In the genomic region with DNA sequence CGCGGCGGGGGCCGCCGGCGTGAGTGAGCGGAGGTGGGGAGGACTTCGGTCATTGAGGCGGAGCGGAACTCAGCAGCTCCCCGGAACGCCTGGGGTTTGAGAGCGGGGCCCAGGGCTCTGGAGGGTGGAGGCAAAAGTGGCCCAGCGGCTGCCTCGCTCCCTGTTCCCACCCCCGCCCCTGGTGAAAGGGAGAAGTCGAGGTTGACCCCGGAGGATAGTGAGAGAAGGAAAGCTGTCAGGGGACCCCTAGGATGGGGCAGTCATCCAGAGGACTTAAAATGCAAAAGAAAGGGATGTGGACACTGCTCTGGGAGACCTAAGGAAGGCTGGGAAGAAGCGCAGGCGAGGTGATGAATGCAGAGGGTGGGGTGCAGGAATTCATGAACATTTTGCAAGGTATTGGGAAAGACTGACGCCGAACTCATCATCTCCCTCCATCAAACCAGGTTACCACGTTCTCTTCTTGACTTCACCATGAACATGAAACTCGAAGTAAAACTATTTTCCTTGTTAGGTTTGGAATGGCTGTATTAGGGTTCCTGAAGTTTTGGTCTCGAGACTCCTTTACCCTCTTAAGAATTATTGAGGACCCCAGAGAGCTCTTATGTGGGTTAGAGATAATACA, we compare ENCODE assay signal across 8 cellular contexts. TPM values are rescaled to one million over a fixed set of nuclear protein-coding genes. Genes with fewer than 3 reads are reported as not detected.
DNase-seq lines count a peak whose midpoint lies in the region; ATAC-seq, FAIRE-seq and TF ChIP-seq lines count a peak whose summit lies in the region.

No MANE protein-coding gene starts in this region.

- no peak for TF ChIP-seq CTCF in pancreas (IDR thresholded peaks at IDR 0.05)

- intact Hi-C loops in activated CD4-positive, alpha-beta memory T cell treated with anti-CD3 and anti-CD28 coated beads for 36 hours (cut with micrococcal nuclease): loop anchor here (1.0 to 10.0 kb wide), 7 partner anchors 57 to 1233 kb away; a partner anchor contains a TSS
- intact Hi-C loops in pancreas (cut with DNase I): no loop called here

- peak overlapping the region; percentile 92 for H3K27ac Mint-ChIP-seq in activated CD4-positive, alpha-beta memory T cell treated with anti-CD3 and anti-CD28 coated beads for 36 hours

- POLR2A ChIA-PET in activated CD4-positive, alpha-beta memory T cell treated with anti-CD3 and anti-CD28 coated beads for 36 hours (lab: Charles Lee): interaction anchor here (0.5 to 5.7 kb wide), 18 partner anchors 9 to 687 kb away, joined by 3 to 38 read pairs (median 4); a partner anchor contains a TSS

- peaks cover 0 to 11% (median 8%) of the 10 kb centered on the region in 3 donors for H3K4me1 ChIP-seq in pancreas

- H3K27me3 ChIP-seq in pancreas: no peaks in the 10 kb centered on the region

- H3K9me3 Mint-ChIP-seq in activated CD4-positive, alpha-beta memory T cell treated with anti-CD3 and anti-CD28 coated beads for 36 hours: no peaks in the 10 kb centered on the region

- 1 to 2% methylated on average over 17 to 25 of the region's 25 CpGs for WGBS in pancreas, 2 donors

- no peaks in the 10 kb centered on the region for H3K27me3 Mint-ChIP-seq in activated CD4-positive, alpha-beta memory T cell treated with anti-CD3 and anti-CD28 coated beads for 36 hours

- no peaks in the 10 kb centered on the region for H3K36me3 ChIP-seq in pancreas

- H3K4me1 Mint-ChIP-seq in activated CD4-positive, alpha-beta memory T cell treated with anti-CD3 and anti-CD28 coated beads for 36 hours (ENCODE audit: low read depth): peaks cover 64% of the 10 kb centered on the region

- H3K4me3 ChIP-seq in pancreas: peak overlapping the region; percentile 61 to 76 (median 74)

- peak overlapping the region; percentile 95 for H3K4me3 Mint-ChIP-seq in activated CD4-positive, alpha-beta memory T cell treated with anti-CD3 and anti-CD28 coated beads for 36 hours

- peak; percentile 20 for DNase-seq in Ammon's horn (ENCODE audit: low spot score)
- peak; percentile 24 for DNase-seq in HTR-8/SVneo (ENCODE audit: insufficient read length, low spot score)
- DNase-seq in activated CD4-positive, alpha-beta memory T cell treated with anti-CD3 and anti-CD28 coated beads for 36 hours: no peak
- DNase-seq in glomerular visceral epithelial cell (ENCODE audit: extremely low spot score): peak; percentile 45
- DNase-seq in pancreas: no peak
- no peak for DNase-seq in COR-L47 (lab: John Stamatoyannopoulos, UW)
- no peak for DNase-seq in H4 (ENCODE audit: low spot score)

- FAIRE-seq in HTR-8/SVneo (lab: Jason Lieb, UNC) (no peak), pancreas (lab: Jason Lieb, UNC) (no peak)

- CTCF ChIA-PET in activated CD4-positive, alpha-beta memory T cell treated with anti-CD3 and anti-CD28 coated beads for 36 hours (lab: Charles Lee): interaction anchor here (0.8 to 5.0 kb wide), 9 partner anchors 9 to 143 kb away, joined by 3 to 37 read pairs (median 6); no protein-coding TSS in a partner anchor

- H3K36me3 Mint-ChIP-seq in activated CD4-positive, alpha-beta memory T cell treated with anti-CD3 and anti-CD28 coated beads for 36 hours: peaks cover 15% of the 10 kb centered on the region

- peak; percentile 28 for ATAC-seq in GM19035 (IDR thresholded peaks at IDR 0.05; ENCODE audit: unreplicated experiment)
- peak; percentile 24 to 42 (median 28) for ATAC-seq in pancreas

- H3K9me3 ChIP-seq in pancreas: no peaks in the 10 kb centered on the region

- peak overlapping the region; percentile 63 to 94 (median 90) for H3K27ac ChIP-seq in pancreas

RNA-seq across cellular contexts. Expression of a gene that starts 0.8 kb away (rescaled TPM):
- total RNA-seq in activated CD4-positive, alpha-beta memory T cell treated with anti-CD3 and anti-CD28 coated beads for 36 hours: 10 to 100 TPM; 42.5 to 44.3 TPM
- 10 to 100 TPM in 2 of 6 donors, 1 to 10 TPM in 4; 6.7 to 12.9 (median 7.7) TPM for total RNA-seq in pancreas
- 1 to 10 TPM; 3.2 to 6.7 TPM for polyA plus RNA-seq in pancreas
- 20.0 and 21.5 TPM in 2 replicates for total RNA-seq in H4 (2014; rRNA removed; shearing (Covaris generic))

RNA-seq across cellular contexts. Expression of a gene that starts 43.2 kb away (rescaled TPM):
- 1 to 10 TPM; 3.4 to 3.6 TPM for total RNA-seq in activated CD4-positive, alpha-beta memory T cell treated with anti-CD3 and anti-CD28 coated beads for 36 hours
- total RNA-seq in pancreas: under 1 TPM in 5 of 6 donors, not detected in 1; 0.06 to 0.44 (median 0.12) TPM
- polyA plus RNA-seq in pancreas: under 1 TPM; 0.02 to 0.08 TPM
- total RNA-seq in H4 (2014; rRNA removed; shearing (Covaris generic)): 19.0 and 25.3 TPM in 2 replicates

Comparison
In these comparisons a context has a peak if more than half of its experiments do, and no peak if none do; other contexts are left out.
1. DNase-seq: peak in Ammon's horn (single experiment), HTR-8/SVneo (single experiment) and glomerular visceral epithelial cell (single experiment); none in activated CD4-positive, alpha-beta memory T cell treated with anti-CD3 and anti-CD28 coated beads for 36 hours (single experiment), pancreas (0 of 6), COR-L47 (single experiment) and H4 (single experiment).